14 cellular contexts compared by ENCODE assay signal in the genomic region with DNA sequence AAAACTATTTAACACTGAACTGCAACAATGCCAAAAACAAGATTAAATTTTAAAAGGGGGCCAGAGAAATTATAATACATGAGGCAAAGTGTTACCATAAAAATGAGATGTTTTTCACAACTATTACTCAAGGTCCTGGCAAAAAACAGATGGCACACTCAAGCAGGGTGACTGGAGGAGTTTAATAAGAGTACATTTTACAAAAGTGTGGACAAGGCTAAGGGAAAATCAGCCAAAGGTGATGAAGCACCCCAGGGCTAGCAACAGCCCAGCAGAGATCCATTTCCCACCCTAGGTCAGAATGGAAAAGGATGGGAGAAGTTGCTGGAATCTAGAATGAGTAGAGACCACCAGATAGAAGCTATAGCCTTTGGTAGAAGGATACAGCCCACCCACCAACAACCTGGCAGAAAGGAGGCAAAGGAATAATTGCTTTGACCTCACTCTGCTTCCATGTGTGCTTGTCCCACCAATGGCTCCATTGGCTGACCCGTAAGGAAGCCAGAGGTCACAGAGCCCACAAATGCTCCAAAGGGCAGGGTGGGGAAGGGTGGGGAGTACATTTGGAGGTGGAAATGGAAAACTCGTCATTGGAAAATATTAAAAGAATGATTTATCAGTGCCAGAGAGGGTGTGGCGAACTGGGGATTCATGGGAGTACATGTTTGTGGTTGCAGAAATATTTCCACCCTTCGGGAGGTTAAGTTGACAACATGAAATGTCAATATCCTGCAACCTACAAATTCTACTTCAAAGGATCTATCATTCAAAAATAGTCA.
DNase-seq lines count a peak whose midpoint lies in the region; ATAC-seq and TF ChIP-seq lines count a peak whose summit lies in the region.
"Had no signal": no experiment of that assay in that cellular context is flagged by ENCODE, and none has a peak within 500 bp of the region (broad histone marks: within the 10 kb centered on the region; RNA-seq: fewer than 3 reads in every experiment).

No MANE protein-coding gene starts in this region.

- no peak overlapping the region for H3K27ac ChIP-seq in Peyer's patch
- H3K27ac ChIP-seq: pancreas had no signal

- no peaks in the 10 kb centered on the region for H3K36me3 ChIP-seq in Peyer's patch
- H3K36me3 ChIP-seq: pancreas had no signal

- intact Hi-C loops in posterior vena cava (cut with DNase I), result no loop called here

- TF ChIP-seq CTCF in fibroblast of the aortic adventitia (IDR thresholded peaks at IDR 0.05; ENCODE audit: insufficient read depth, low read length) (no peak), Peyer's patch (IDR thresholded peaks at IDR 0.05) (no peak)

- DNase-seq in ELR (ENCODE audit: low read depth) (peak; percentile 15), RPMI7951 (ENCODE audit: low read depth) (peak; percentile 39), fibroblast of the aortic adventitia (ENCODE audit: low read depth) (peak; percentile 79), posterior vena cava (ENCODE audit: low spot score) (peak; percentile 82), Kasumi-1 (lab: John Stamatoyannopoulos, UW) (no peak), superior temporal gyrus (ENCODE audit: extremely low spot score) (no peak), Peyer's patch (no peak)
- DNase-seq: activated CD4-positive, alpha-beta T cell treated with anti-CD3 and anti-CD28 coated beads, Interleukin-2, amount 10 ng/mL, durations not matched to agents 24 days and 14 days; central memory CD4-positive, alpha-beta T cell; H7; NCI-H1105; pancreas; stimulated activated naive CD4-positive, alpha-beta T cell treated with Interleukin-2 at 50 U/mL for 16 hours had no signal

- H3K9me3 ChIP-seq in Peyer's patch, result no peaks in the 10 kb centered on the region
- H3K9me3 ChIP-seq: pancreas had no signal

- H3K4me3 ChIP-seq in fibroblast of the aortic adventitia (ENCODE audit: low read depth, low read length), result no peak overlapping the region
- H3K4me3 ChIP-seq in Peyer's patch, result no peak overlapping the region
- H3K4me3 ChIP-seq: pancreas had no signal

- no peak for TF ChIP-seq POLR2A in Peyer's patch (IDR thresholded peaks at IDR 0.05)

- no peaks in the 10 kb centered on the region for H3K27me3 ChIP-seq in Peyer's patch

- no peak for ATAC-seq in HG03280 (IDR thresholded peaks at IDR 0.05; ENCODE audit: unreplicated experiment)

- H3K4me1 ChIP-seq in Peyer's patch, result no peaks in the 10 kb centered on the region
- H3K4me1 ChIP-seq: pancreas had no signal

Comparison
In these comparisons a context has a peak if more than half of its experiments do, and no peak if none do; other contexts are left out.
1. DNase-seq: peak in ELR (single experiment), RPMI7951 (single experiment), fibroblast of the aortic adventitia (single experiment) and posterior vena cava (single experiment); none in Kasumi-1 (0 of 2), superior temporal gyrus (single experiment) and Peyer's patch (0 of 3).